Comparison of ENCODE assay signal across 1 cellular context in genomic region chr17:35089846-35090193, GRCh38.
TF ChIP-seq lines count a peak whose summit lies in the region.

No MANE protein-coding gene starts in this region.

TF ChIP-seq in K562, 482 proteins besides CTCF, POLR2A, EP300 and RAD21 (continued from another document):
- TF ChIP-seq ZNF518B (CRISPR knock-in tag; IDR thresholded peaks at IDR 0.05): no peak
- TF ChIP-seq ATF1 (CRISPR knock-in tag; IDR thresholded peaks at IDR 0.05): no peak
- TF ChIP-seq ATF1 (tag; IDR thresholded peaks at IDR 0.05): 0 out of 2 replicates have a peak, but pooled peaks have one; percentile 12
- no peak for TF ChIP-seq XRCC3 (IDR thresholded peaks at IDR 0.05)
- peak; percentile 77 for TF ChIP-seq ZNF316 (IDR thresholded peaks at IDR 0.05)
- no peak for TF ChIP-seq USF2 (CRISPR knock-in tag; IDR thresholded peaks at IDR 0.05)
- peak; percentile 5; the same call in 1 of the 2 replicates for TF ChIP-seq L3MBTL2 (IDR thresholded peaks at IDR 0.05)
- TF ChIP-seq ZNF165 (CRISPR knock-in tag; IDR thresholded peaks at IDR 0.05; ENCODE audit: borderline replicate concordance): 0 out of 2 replicates have a peak, but pooled peaks have one; percentile 41
- TF ChIP-seq JUND (IDR thresholded peaks at IDR 0.05; ENCODE audit: borderline replicate concordance, low read depth, low read length): 0 out of 2 replicates have a peak, but pooled peaks have one; percentile 16
- no peak for TF ChIP-seq JUND (tag; IDR thresholded peaks at IDR 0.05; ENCODE audit: borderline replicate concordance, low read depth, low read length)
- no peak for TF ChIP-seq NFIC (IDR thresholded peaks at IDR 0.05)
- peak; percentile 73 for TF ChIP-seq HMBOX1 (IDR thresholded peaks at IDR 0.05)
- TF ChIP-seq HSF4 (CRISPR knock-in tag; IDR thresholded peaks at IDR 0.05; ENCODE audit: borderline replicate concordance): no peak
- peak; percentile 52; the same call in 1 of the 2 replicates for TF ChIP-seq MAFK (IDR thresholded peaks at IDR 0.05; ENCODE audit: low read length)
- 0 out of 2 replicates have a peak, but pooled peaks have one; percentile 5 for TF ChIP-seq ZNF592 (IDR thresholded peaks at IDR 0.05)
- no peak for TF ChIP-seq RERE (CRISPR knock-in tag; IDR thresholded peaks at IDR 0.05; ENCODE audit: borderline replicate concordance)
TF ChIP-seq in K562: peak in this region for 22.
